9 cellular contexts compared by ENCODE assay signal in genomic region chr10:99233680-99234018, GRCh38. TPM values are rescaled to one million over a fixed set of nuclear protein-coding genes. Genes with fewer than 3 reads are reported as not detected.
A peak's percentile ranks its signal among the peaks of the same experiment; 100 is the strongest.
DNase-seq lines count a peak whose midpoint lies in the region; ATAC-seq and TF ChIP-seq lines count a peak whose summit lies in the region.
"Had no signal": no experiment of that assay in that cellular context is flagged by ENCODE, and none has a peak within 500 bp of the region (broad histone marks: within the 10 kb centered on the region; RNA-seq: fewer than 3 reads in every experiment).

No MANE protein-coding gene starts in this region.

- peaks cover 5% of the 10 kb centered on the region; the same call in 1 of the 2 replicates for H3K27me3 ChIP-seq in MM.1S (replicated peaks; ENCODE audit: insufficient read depth, low read length)
- no peaks in the 10 kb centered on the region for H3K27me3 ChIP-seq in Karpas-422 (ENCODE audit: low read length)

- H3K27ac ChIP-seq in MM.1S (ENCODE audit: low read length): no peak overlapping the region
- H3K27ac ChIP-seq in Karpas-422 (ENCODE audit: low read length): no peak overlapping the region

- intact Hi-C loops in sciatic nerve (cut with DNase I): no loop called here

- H3K36me3 ChIP-seq in MM.1S (replicated peaks; ENCODE audit: insufficient read depth, low read length): no peaks in the 10 kb centered on the region
- H3K36me3 ChIP-seq in Karpas-422 (ENCODE audit: insufficient read depth, low read length): no peaks in the 10 kb centered on the region

- H2AFZ ChIP-seq in MM.1S (ENCODE audit: low read length) (peak overlapping the region; percentile 91), Karpas-422 (ENCODE audit: low read length) (no peak overlapping the region)

- TF ChIP-seq CTCF in MM.1S (IDR thresholded peaks at IDR 0.05; ENCODE audit: low read length): no peak
- no peak for TF ChIP-seq CTCF in fibroblast of the aortic adventitia (IDR thresholded peaks at IDR 0.05; ENCODE audit: insufficient read depth, low read length)

- H3K9me3 ChIP-seq in MM.1S (replicated peaks; ENCODE audit: insufficient read depth, low read length): no peaks in the 10 kb centered on the region
- no peaks in the 10 kb centered on the region for H3K9me3 ChIP-seq in Karpas-422 (ENCODE audit: low read length)

- H3K9ac ChIP-seq in MM.1S (ENCODE audit: low read length) (no peak overlapping the region), Karpas-422 (ENCODE audit: low read length) (no peak overlapping the region)

- H3K4me3 ChIP-seq in MM.1S (ENCODE audit: low read length): peak overlapping the region; percentile 71
- peak overlapping the region; percentile 56 for H3K4me3 ChIP-seq in fibroblast of the aortic adventitia (ENCODE audit: low read depth, low read length)
- H3K4me3 ChIP-seq in Karpas-422 (ENCODE audit: low read length): no peak overlapping the region

- ATAC-seq in GM18511 (IDR thresholded peaks at IDR 0.05; ENCODE audit: unreplicated experiment) (peak; percentile 19), sciatic nerve (peak; percentile 13)

- H3K79me2 ChIP-seq in MM.1S (ENCODE audit: low read length): no peaks in the 10 kb centered on the region
- H3K79me2 ChIP-seq in Karpas-422 (ENCODE audit: low read length): no peaks in the 10 kb centered on the region

- no peak for DNase-seq in MM.1S
- DNase-seq in fibroblast of the aortic adventitia (ENCODE audit: low read depth): no peak
- DNase-seq in sciatic nerve (ENCODE audit: low spot score): no peak
- DNase-seq in Karpas-422: no peak
- no peak for DNase-seq in SHP77 (lab: John Stamatoyannopoulos, UW)
- no peak for DNase-seq in GM19238 (ENCODE audit: insufficient read length, low spot score)
- no peak for DNase-seq in SW 1271 (lab: John Stamatoyannopoulos, UW)
- DNase-seq: NCI-H1105 treated with DMSO at 0.1 percent for 48 hours had no signal

- peaks cover 9% of the 10 kb centered on the region; the same call in 1 of the 2 replicates for H3F3A ChIP-seq in MM.1S (ENCODE audit: insufficient read depth, low read length)

- H3K4me1 ChIP-seq in MM.1S (ENCODE audit: low read length) (peaks cover 6% of the 10 kb centered on the region; the same call in 1 of the 2 replicates), Karpas-422 (ENCODE audit: low read length) (peaks cover 15% of the 10 kb centered on the region)

- H4K20me1 ChIP-seq in MM.1S (ENCODE audit: insufficient read depth, low read length) (no peaks in the 10 kb centered on the region), Karpas-422 (ENCODE audit: insufficient read depth, low read depth, low read length) (no peaks in the 10 kb centered on the region)

- H3K4me2 ChIP-seq in MM.1S (ENCODE audit: low read depth, low read length) (peak overlapping the region; percentile 98), Karpas-422 (ENCODE audit: low read depth, low read length, poor library complexity, severe bottlenecking) (no peak overlapping the region)

- H3K9me2 ChIP-seq in MM.1S (replicated peaks; ENCODE audit: insufficient read depth, low read length): no peaks in the 10 kb centered on the region
- no peaks in the 10 kb centered on the region for H3K9me2 ChIP-seq in Karpas-422 (replicated peaks; ENCODE audit: insufficient read depth, low read length)

RNA-seq across cellular contexts. Expression of gene HPSE2, which starts 2.0 kb away (rescaled TPM):
- total RNA-seq in fibroblast of the aortic adventitia (ENCODE audit: low replicate concordance) (not detected in 2 replicates), sciatic nerve (1.7 TPM)
- not detected in 2 replicates for total RNA-seq in Karpas-422 (2014; rRNA removed; shearing (Covaris generic); ENCODE audit: low replicate concordance)
